Comparison of ENCODE assay signal across 1 cellular context in the genomic region with DNA sequence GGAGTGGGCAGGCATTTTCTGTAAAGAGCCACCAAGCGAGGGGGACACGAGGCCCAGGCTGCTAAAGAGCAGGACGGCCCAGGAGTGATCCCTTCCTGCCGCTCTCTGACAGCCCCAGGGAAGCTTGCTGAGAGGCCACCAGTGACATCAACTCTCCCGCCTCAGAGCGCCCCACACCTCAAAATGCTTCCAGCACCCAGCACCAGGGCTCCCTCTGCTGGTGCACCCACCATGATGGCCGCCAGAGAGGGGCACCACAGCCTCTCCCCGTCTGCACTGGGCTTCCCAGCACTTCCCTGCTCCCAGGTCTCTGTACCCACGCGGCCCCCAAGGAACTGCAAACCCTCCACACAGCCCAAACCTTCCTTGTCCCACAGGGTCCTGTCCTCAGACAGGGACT.
A peak's percentile ranks its signal among the peaks of the same experiment; 100 is the strongest.
TF ChIP-seq lines count a peak whose summit lies in the region.

No MANE protein-coding gene starts in this region.

TF ChIP-seq in GM12878, 131 proteins besides CTCF, POLR2A, EP300 and RAD21 (continued from another document):
- TF ChIP-seq E2F8 (IDR thresholded peaks at IDR 0.05; ENCODE audit: low read depth, partially characterized antibody) (no peak), SUPT20H (IDR thresholded peaks at IDR 0.05; ENCODE audit: borderline replicate concordance, control insufficient read depth, low read depth, low read length) (no peak), SIN3A (IDR thresholded peaks at IDR 0.05; ENCODE audit: low read depth, low read length) (no peak), DPF2 (IDR thresholded peaks at IDR 0.05) (no peak), WRNIP1 (IDR thresholded peaks at IDR 0.05; ENCODE audit: borderline replicate concordance, low read depth, low read length) (no peak), CREB1 (IDR thresholded peaks at IDR 0.05; ENCODE audit: low read depth) (no peak), ZBTB33 (IDR thresholded peaks at IDR 0.05) (0 out of 2 replicates have a peak, but pooled peaks have one; percentile 48), PAX5 (IDR thresholded peaks at IDR 0.05; ENCODE audit: borderline replicate concordance, low read depth, low read length) (no peak), YY1 (IDR thresholded peaks at IDR 0.05; ENCODE audit: low read depth, low read length) (peak; percentile 80), RBBP5 (conservative IDR thresholded peaks at IDR 0.05) (no peak)
- TF ChIP-seq, protein P1, sequence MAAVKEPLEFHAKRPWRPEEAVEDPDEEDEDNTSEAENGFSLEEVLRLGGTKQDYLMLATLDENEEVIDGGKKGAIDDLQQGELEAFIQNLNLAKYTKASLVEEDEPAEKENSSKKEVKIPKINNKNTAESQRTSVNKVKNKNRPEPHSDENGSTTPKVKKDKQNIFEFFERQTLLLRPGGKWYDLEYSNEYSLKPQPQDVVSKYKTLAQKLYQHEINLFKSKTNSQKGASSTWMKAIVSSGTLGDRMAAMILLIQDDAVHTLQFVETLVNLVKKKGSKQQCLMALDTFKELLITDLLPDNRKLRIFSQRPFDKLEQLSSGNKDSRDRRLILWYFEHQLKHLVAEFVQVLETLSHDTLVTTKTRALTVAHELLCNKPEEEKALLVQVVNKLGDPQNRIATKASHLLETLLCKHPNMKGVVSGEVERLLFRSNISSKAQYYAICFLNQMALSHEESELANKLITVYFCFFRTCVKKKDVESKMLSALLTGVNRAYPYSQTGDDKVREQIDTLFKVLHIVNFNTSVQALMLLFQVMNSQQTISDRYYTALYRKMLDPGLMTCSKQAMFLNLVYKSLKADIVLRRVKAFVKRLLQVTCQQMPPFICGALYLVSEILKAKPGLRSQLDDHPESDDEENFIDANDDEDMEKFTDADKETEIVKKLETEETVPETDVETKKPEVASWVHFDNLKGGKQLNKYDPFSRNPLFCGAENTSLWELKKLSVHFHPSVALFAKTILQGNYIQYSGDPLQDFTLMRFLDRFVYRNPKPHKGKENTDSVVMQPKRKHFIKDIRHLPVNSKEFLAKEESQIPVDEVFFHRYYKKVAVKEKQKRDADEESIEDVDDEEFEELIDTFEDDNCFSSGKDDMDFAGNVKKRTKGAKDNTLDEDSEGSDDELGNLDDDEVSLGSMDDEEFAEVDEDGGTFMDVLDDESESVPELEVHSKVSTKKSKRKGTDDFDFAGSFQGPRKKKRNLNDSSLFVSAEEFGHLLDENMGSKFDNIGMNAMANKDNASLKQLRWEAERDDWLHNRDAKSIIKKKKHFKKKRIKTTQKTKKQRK (IDR thresholded peaks at IDR 0.05; ENCODE audit: low read depth, low read length): no peak
- TF ChIP-seq, protein P2, sequence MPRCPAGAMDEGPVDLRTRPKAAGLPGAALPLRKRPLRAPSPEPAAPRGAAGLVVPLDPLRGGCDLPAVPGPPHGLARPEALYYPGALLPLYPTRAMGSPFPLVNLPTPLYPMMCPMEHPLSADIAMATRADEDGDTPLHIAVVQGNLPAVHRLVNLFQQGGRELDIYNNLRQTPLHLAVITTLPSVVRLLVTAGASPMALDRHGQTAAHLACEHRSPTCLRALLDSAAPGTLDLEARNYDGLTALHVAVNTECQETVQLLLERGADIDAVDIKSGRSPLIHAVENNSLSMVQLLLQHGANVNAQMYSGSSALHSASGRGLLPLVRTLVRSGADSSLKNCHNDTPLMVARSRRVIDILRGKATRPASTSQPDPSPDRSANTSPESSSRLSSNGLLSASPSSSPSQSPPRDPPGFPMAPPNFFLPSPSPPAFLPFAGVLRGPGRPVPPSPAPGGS (IDR thresholded peaks at IDR 0.05; ENCODE audit: borderline replicate concordance, insufficient read depth, low read depth, low read length, poor library complexity, severe bottlenecking): no peak
TF ChIP-seq in GM12878: peak in this region for 2.
